ENCODE assay signal across 8 cellular contexts in genomic region chr3:141243295-141243707, GRCh38. TPM values are rescaled to one million over a fixed set of nuclear protein-coding genes. Genes with fewer than 3 reads are reported as not detected.
DNase-seq lines count a peak whose midpoint lies in the region; ATAC-seq and TF ChIP-seq lines count a peak whose summit lies in the region.
"Had no signal": no experiment of that assay in that cellular context is flagged by ENCODE, and none has a peak within 500 bp of the region (broad histone marks: within the 10 kb centered on the region; RNA-seq: fewer than 3 reads in every experiment).

No MANE protein-coding gene starts in this region.

- TF ChIP-seq CTCF in mesothelial cell of epicardium (IDR thresholded peaks at IDR 0.05; ENCODE audit: unreplicated experiment), result no peak

- POLR2A ChIA-PET in T-cell (lab: Charles Lee), result interaction anchor here in 1 of 2 donors (0.7 kb wide), 1 partner anchor 15 kb away, joined by 3 read pairs; no protein-coding TSS in a partner anchor

- no peaks in the 10 kb centered on the region for H3K27me3 Mint-ChIP-seq in T-cell
- H3K27me3 Mint-ChIP-seq in mesothelial cell of epicardium (ENCODE audit: low read depth), result no peaks in the 10 kb centered on the region

- H3K36me3 Mint-ChIP-seq in T-cell (peaks cover 7% of the 10 kb centered on the region), mesothelial cell of epicardium (no peaks in the 10 kb centered on the region)

- peaks cover 11% of the 10 kb centered on the region for H3K36me3 ChIP-seq in MG63

- H3K4me3 Mint-ChIP-seq in T-cell (peak overlapping the region; percentile 17 to 67 (median 41)), mesothelial cell of epicardium (no peak overlapping the region)
- H3K4me3 Mint-ChIP-seq: memory B cell had no signal

- H3K27ac Mint-ChIP-seq in T-cell, result peak overlapping the region; percentile 79 to 89
- peak overlapping the region; percentile 17 for H3K27ac Mint-ChIP-seq in mesothelial cell of epicardium
- H3K27ac Mint-ChIP-seq: memory B cell had no signal

- no peak overlapping the region for H3K4me3 ChIP-seq in MG63

- H3K27me3 ChIP-seq in MG63, result no peaks in the 10 kb centered on the region

- DNase-seq in T-cell (peak; percentile 25 to 76 (median 59)), mesothelial cell of epicardium (ENCODE audit: low spot score in 2 of 2, unreplicated experiment in 2 of 2) (no peak), MG63 (no peak), NCI-H748 (lab: John Stamatoyannopoulos, UW; ENCODE audit: unreplicated experiment) (no peak)
- peak; percentile 39 for DNase-seq in activated naive CD4-positive, alpha-beta T cell treated with Interleukin-2 at 50 U/mL for 16 hours
- peak; percentile 40 for DNase-seq in stimulated activated naive CD4-positive, alpha-beta T cell treated with Interleukin-2 at 50 U/mL for 16 hours (lab: John Stamatoyannopoulos, UW)

- peak; percentile 96 to 100 (median 99) for ATAC-seq in T-cell (replicated peaks in 1 of 4)
- ATAC-seq in GM18511 (IDR thresholded peaks at IDR 0.05; ENCODE audit: unreplicated experiment), result no peak

- CTCF ChIA-PET in T-cell (lab: Charles Lee), result interaction anchor here (0.9 to 4.1 kb wide), 5 partner anchors 11 to 24 kb away, joined by 4 to 14 read pairs (median 6); partner anchors contain the start of gene PXYLP1 (in 2 of the 2)

- H3K4me1 Mint-ChIP-seq in T-cell, result peaks cover 37 to 52% (median 39%) of the 10 kb centered on the region in 3 donors
- H3K4me1 Mint-ChIP-seq in mesothelial cell of epicardium, result peaks cover 30% of the 10 kb centered on the region
- H3K4me1 Mint-ChIP-seq: memory B cell had no signal

- H3K9me3 ChIP-seq in MG63, result no peaks in the 10 kb centered on the region

- H3K9me3 Mint-ChIP-seq in T-cell (no peaks in the 10 kb centered on the region), mesothelial cell of epicardium (no peaks in the 10 kb centered on the region)
- H3K9me3 Mint-ChIP-seq: memory B cell had no signal

RNA-seq across cellular contexts. Expression of gene PXYLP1, which starts 11.7 kb away (rescaled TPM):
- 10 to 100 TPM; 12.5 to 33.0 (median 14.6) TPM for total RNA-seq in T-cell
- total RNA-seq in mesothelial cell of epicardium, result 40.5 to 45.6 TPM (median 40.9 TPM) in 3 replicates
- total RNA-seq in MG63 (2014; rRNA removed; shearing (Covaris generic); ENCODE audit: low replicate concordance), result 39.1 and 40.5 TPM in 2 replicates

Comparison
In these comparisons a context has a peak if more than half of its experiments do, and no peak if none do; other contexts are left out.
1. DNase-seq: peak in T-cell (34 of 34), activated naive CD4-positive, alpha-beta T cell treated with Interleukin-2 at 50 U/mL for 16 hours (single experiment) and stimulated activated naive CD4-positive, alpha-beta T cell treated with Interleukin-2 at 50 U/mL for 16 hours (single experiment); none in mesothelial cell of epicardium (0 of 2), MG63 (single experiment) and NCI-H748 (single experiment).